Comparison of ENCODE assay signal across 13 cellular contexts in genomic region chr18:23673725-23674124, GRCh38. TPM values are rescaled to one million over a fixed set of nuclear protein-coding genes. Genes with fewer than 3 reads are reported as not detected.
"Had no signal": no experiment of that assay in that cellular context is flagged by ENCODE, and none has a peak within 500 bp of the region (broad histone marks: within the 10 kb centered on the region; RNA-seq: fewer than 3 reads in every experiment).

No MANE protein-coding gene starts in this region.

- DNase-seq: activated CD4-positive, alpha-beta T cell treated with anti-CD3 and anti-CD28 coated beads, Interleukin-2, amount 50 U/mL, for 4 hours; anterior cingulate cortex; dorsolateral prefrontal cortex; foreskin melanocyte; heart left ventricle; left lung; natural killer cell; right lobe of liver; stimulated activated CD4-positive, alpha-beta T cell treated with anti-CD3 and anti-CD28 coated beads, Interleukin-2, amount 100 ng/mL, for 24 hours; stimulated activated naive CD4-positive, alpha-beta T cell treated with Interleukin-2 at 50 U/mL for 16 hours; upper lobe of right lung had no signal

- H3K27ac ChIP-seq: dorsolateral prefrontal cortex, left lung, right lobe of liver, upper lobe of right lung had no signal

- H3K4me1 ChIP-seq: right lobe of liver, upper lobe of right lung had no signal

- H3K4me3 ChIP-seq: dorsolateral prefrontal cortex, heart left ventricle, left lung, right lobe of liver, upper lobe of right lung had no signal

- H3K9me3 ChIP-seq: left lung, right lobe of liver, upper lobe of right lung had no signal

- H3K27me3 ChIP-seq: heart left ventricle, right lobe of liver, upper lobe of right lung had no signal

- ATAC-seq: heart left ventricle, left lung, natural killer cell, right lobe of liver, upper lobe of right lung, WTC11 had no signal

- H3K36me3 ChIP-seq: heart left ventricle, left lung, right lobe of liver, upper lobe of right lung had no signal

RNA-seq across cellular contexts. Expression of gene ANKRD29, which starts 11.0 kb away (rescaled TPM):
- total RNA-seq: activated T-helper 2 cell treated with anti-CD3 and anti-CD28 coated beads, Interferon-gamma antibody, Interleukin-2, Interleukin-4, amounts not matched to agents 10 μg/mL and 5 μg/mL and 100 μg/mL, durations not matched to agents 14 hours and 24 hours and 36 hours had no signal

RNA-seq across cellular contexts. Expression of gene LAMA3, which starts 15.5 kb away (rescaled TPM):
- total RNA-seq: activated T-helper 2 cell treated with anti-CD3 and anti-CD28 coated beads, Interferon-gamma antibody, Interleukin-2, Interleukin-4, amounts not matched to agents 10 μg/mL and 5 μg/mL and 100 μg/mL, durations not matched to agents 14 hours and 24 hours and 36 hours; natural killer cell had no signal
